1 cellular context compared by ENCODE assay signal in genomic region chr7:100483101-100483727, GRCh38.
A peak's percentile ranks its signal among the peaks of the same experiment; 100 is the strongest.
TF ChIP-seq lines count a peak whose summit lies in the region.

No MANE protein-coding gene starts in this region.

TF ChIP-seq in K562, 482 proteins besides CTCF, POLR2A, EP300 and RAD21 (continued from another document and continues in another):
- TF ChIP-seq, protein P1, sequence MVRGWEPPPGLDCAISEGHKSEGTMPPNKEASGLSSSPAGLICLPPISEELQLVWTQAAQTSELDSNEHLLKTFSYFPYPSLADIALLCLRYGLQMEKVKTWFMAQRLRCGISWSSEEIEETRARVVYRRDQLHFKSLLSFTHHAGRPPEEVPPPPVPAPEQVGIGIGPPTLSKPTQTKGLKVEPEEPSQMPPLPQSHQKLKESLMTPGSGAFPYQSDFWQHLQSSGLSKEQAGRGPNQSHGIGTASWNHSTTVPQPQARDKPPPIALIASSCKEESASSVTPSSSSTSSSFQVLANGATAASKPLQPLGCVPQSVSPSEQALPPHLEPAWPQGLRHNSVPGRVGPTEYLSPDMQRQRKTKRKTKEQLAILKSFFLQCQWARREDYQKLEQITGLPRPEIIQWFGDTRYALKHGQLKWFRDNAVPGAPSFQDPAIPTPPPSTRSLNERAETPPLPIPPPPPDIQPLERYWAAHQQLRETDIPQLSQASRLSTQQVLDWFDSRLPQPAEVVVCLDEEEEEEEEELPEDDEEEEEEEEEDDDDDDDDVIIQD (CRISPR knock-in tag; IDR thresholded peaks at IDR 0.05) = no peak
- TF ChIP-seq STAG1 (CRISPR knock-in tag; IDR thresholded peaks at IDR 0.05; ENCODE audit: borderline replicate concordance) (peak; percentile 27; the same call in 1 of the 2 replicates), FOSL1 (tag; conservative IDR thresholded peaks at IDR 0.05) (0 out of 2 replicates have a peak, but pooled peaks have one; percentile 41), ARID1B (IDR thresholded peaks at IDR 0.05) (peak; percentile 34; the same call in 1 of the 2 replicates), ZNF408 (CRISPR knock-in tag; IDR thresholded peaks at IDR 0.05; ENCODE audit: low read depth) (no peak), KLF1 (tag; IDR thresholded peaks at IDR 0.05) (peak; percentile 74; the same call in 1 of the 2 replicates), NFIC (IDR thresholded peaks at IDR 0.05) (peak; percentile 35; the same call in 1 of the 2 replicates), HNRNPUL1 (IDR thresholded peaks at IDR 0.05; ENCODE audit: low read length) (no peak), GABPB2 (CRISPR knock-in tag; conservative IDR thresholded peaks at IDR 0.05) (no peak), SMC3 (conservative IDR thresholded peaks at IDR 0.05; ENCODE audit: insufficient read depth, low read depth, low read length) (peak; percentile 91), YBX1 (IDR thresholded peaks at IDR 0.05) (no peak), ZBTB17 (CRISPR knock-in tag; IDR thresholded peaks at IDR 0.05) (0 out of 2 replicates have a peak, but pooled peaks have one; percentile 61), RBM14 (IDR thresholded peaks at IDR 0.05; ENCODE audit: borderline replicate concordance, insufficient read depth, low read depth, low read length) (peak; percentile 80; the same call in 1 of the 2 replicates), ZNF778 (CRISPR knock-in tag; IDR thresholded peaks at IDR 0.05) (no peak), CBFB (CRISPR knock-in tag; IDR thresholded peaks at IDR 0.05) (no peak), ZNF696 (CRISPR knock-in tag; conservative IDR thresholded peaks at IDR 0.05) (no peak), ZNF785 (CRISPR knock-in tag; IDR thresholded peaks at IDR 0.05) (no peak), RCOR1 (IDR thresholded peaks at IDR 0.05; ENCODE audit: borderline replicate concordance in 1 of 2, low read depth in 2 of 2, low read length in 2 of 2) (peak in 1 of 2 experiments; percentile 75; a peak in 2 of 4 replicates), COPS2 (conservative IDR thresholded peaks at IDR 0.05) (no peak), RB1 (IDR thresholded peaks at IDR 0.05; ENCODE audit: low read depth) (peak; percentile 99), GATAD2B (IDR thresholded peaks at IDR 0.05; ENCODE audit: borderline replicate concordance) (peak; percentile 100), MYBL2 (IDR thresholded peaks at IDR 0.05; ENCODE audit: low read depth) (no peak), MYBL2 (CRISPR knock-in tag; IDR thresholded peaks at IDR 0.05; ENCODE audit: borderline replicate concordance) (no peak), L3MBTL2 (IDR thresholded peaks at IDR 0.05) (peak; percentile 64; the same call in 1 of the 2 replicates), SMAD4 (CRISPR knock-in tag; conservative IDR thresholded peaks at IDR 0.05) (peak; percentile 88), MYC (IDR thresholded peaks at IDR 0.05; ENCODE audit: low read depth, low read length) (peak; percentile 50), MYC (CRISPR knock-in tag; IDR thresholded peaks at IDR 0.05; ENCODE audit: borderline replicate concordance, low read depth) (no peak), ZC3H4 (CRISPR knock-in tag; IDR thresholded peaks at IDR 0.05; ENCODE audit: borderline replicate concordance) (no peak), RNF2 (IDR thresholded peaks at IDR 0.05) (no peak), CSDE1 (IDR thresholded peaks at IDR 0.05) (no peak), MTA1 (IDR thresholded peaks at IDR 0.05; ENCODE audit: borderline replicate concordance) (0 out of 2 replicates have a peak, but pooled peaks have one; percentile 52), ZC3H11A (IDR thresholded peaks at IDR 0.05; ENCODE audit: low read depth, low read length) (no peak), KDM2B (CRISPR knock-in tag; IDR thresholded peaks at IDR 0.05) (peak; percentile 85; the same call in 1 of the 2 replicates), E2F4 (CRISPR knock-in tag; IDR thresholded peaks at IDR 0.05; ENCODE audit: low read depth) (no peak), MCM2 (IDR thresholded peaks at IDR 0.05; ENCODE audit: low read depth) (no peak), MXI1 (IDR thresholded peaks at IDR 0.05; ENCODE audit: low read depth, low read length) (no peak), CUX1 (CRISPR knock-in tag; IDR thresholded peaks at IDR 0.05) (no peak), NEUROD1 (IDR thresholded peaks at IDR 0.05; ENCODE audit: borderline replicate concordance, low read depth, low read length, partially characterized antibody) (peak; percentile 18), ZNF699 (CRISPR knock-in tag; IDR thresholded peaks at IDR 0.05; ENCODE audit: insufficient replicate concordance) (no peak), FOXM1 (IDR thresholded peaks at IDR 0.05; ENCODE audit: low read depth) (no peak), FOXM1 (CRISPR knock-in tag; IDR thresholded peaks at IDR 0.05; ENCODE audit: low read depth) (0 out of 2 replicates have a peak, but pooled peaks have one; percentile 63)
- TF ChIP-seq, protein P2, sequence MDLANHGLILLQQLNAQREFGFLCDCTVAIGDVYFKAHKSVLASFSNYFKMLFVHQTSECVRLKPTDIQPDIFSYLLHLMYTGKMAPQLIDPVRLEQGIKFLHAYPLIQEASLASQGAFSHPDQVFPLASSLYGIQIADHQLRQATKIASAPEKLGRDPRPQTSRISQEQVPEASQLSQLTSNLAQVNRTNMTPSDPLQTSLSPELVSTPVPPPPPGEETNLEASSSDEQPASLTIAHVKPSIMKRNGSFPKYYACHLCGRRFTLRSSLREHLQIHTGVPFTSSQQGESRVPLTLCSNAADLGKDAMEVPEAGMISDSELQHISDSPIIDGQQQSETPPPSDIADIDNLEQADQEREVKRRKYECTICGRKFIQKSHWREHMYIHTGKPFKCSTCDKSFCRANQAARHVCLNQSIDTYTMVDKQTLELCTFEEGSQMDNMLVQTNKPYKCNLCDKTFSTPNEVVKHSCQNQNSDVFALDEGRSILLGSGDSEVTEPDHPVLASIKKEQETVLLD (IDR thresholded peaks at IDR 0.05) = no peak
- TF ChIP-seq, protein P3, sequence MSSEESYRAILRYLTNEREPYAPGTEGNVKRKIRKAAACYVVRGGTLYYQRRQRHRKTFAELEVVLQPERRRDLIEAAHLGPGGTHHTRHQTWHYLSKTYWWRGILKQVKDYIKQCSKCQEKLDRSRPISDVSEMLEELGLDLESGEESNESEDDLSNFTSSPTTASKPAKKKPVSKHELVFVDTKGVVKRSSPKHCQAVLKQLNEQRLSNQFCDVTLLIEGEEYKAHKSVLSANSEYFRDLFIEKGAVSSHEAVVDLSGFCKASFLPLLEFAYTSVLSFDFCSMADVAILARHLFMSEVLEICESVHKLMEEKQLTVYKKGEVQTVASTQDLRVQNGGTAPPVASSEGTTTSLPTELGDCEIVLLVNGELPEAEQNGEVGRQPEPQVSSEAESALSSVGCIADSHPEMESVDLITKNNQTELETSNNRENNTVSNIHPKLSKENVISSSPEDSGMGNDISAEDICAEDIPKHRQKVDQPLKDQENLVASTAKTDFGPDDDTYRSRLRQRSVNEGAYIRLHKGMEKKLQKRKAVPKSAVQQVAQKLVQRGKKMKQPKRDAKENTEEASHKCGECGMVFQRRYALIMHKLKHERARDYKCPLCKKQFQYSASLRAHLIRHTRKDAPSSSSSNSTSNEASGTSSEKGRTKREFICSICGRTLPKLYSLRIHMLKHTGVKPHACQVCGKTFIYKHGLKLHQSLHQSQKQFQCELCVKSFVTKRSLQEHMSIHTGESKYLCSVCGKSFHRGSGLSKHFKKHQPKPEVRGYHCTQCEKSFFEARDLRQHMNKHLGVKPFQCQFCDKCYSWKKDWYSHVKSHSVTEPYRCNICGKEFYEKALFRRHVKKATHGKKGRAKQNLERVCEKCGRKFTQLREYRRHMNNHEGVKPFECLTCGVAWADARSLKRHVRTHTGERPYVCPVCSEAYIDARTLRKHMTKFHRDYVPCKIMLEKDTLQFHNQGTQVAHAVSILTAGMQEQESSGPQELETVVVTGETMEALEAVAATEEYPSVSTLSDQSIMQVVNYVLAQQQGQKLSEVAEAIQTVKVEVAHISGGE (CRISPR knock-in tag; IDR thresholded peaks at IDR 0.05) = peak in 1 of 3 experiments; percentile 84; a peak in 2 of 6 replicates
- TF ChIP-seq, protein P4, sequence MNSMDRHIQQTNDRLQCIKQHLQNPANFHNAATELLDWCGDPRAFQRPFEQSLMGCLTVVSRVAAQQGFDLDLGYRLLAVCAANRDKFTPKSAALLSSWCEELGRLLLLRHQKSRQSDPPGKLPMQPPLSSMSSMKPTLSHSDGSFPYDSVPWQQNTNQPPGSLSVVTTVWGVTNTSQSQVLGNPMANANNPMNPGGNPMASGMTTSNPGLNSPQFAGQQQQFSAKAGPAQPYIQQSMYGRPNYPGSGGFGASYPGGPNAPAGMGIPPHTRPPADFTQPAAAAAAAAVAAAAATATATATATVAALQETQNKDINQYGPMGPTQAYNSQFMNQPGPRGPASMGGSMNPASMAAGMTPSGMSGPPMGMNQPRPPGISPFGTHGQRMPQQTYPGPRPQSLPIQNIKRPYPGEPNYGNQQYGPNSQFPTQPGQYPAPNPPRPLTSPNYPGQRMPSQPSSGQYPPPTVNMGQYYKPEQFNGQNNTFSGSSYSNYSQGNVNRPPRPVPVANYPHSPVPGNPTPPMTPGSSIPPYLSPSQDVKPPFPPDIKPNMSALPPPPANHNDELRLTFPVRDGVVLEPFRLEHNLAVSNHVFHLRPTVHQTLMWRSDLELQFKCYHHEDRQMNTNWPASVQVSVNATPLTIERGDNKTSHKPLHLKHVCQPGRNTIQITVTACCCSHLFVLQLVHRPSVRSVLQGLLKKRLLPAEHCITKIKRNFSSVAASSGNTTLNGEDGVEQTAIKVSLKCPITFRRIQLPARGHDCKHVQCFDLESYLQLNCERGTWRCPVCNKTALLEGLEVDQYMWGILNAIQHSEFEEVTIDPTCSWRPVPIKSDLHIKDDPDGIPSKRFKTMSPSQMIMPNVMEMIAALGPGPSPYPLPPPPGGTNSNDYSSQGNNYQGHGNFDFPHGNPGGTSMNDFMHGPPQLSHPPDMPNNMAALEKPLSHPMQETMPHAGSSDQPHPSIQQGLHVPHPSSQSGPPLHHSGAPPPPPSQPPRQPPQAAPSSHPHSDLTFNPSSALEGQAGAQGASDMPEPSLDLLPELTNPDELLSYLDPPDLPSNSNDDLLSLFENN (IDR thresholded peaks at IDR 0.05; ENCODE audit: low read depth in 2 of 2, low read length in 2 of 2) = no peak
- TF ChIP-seq, protein P5, sequence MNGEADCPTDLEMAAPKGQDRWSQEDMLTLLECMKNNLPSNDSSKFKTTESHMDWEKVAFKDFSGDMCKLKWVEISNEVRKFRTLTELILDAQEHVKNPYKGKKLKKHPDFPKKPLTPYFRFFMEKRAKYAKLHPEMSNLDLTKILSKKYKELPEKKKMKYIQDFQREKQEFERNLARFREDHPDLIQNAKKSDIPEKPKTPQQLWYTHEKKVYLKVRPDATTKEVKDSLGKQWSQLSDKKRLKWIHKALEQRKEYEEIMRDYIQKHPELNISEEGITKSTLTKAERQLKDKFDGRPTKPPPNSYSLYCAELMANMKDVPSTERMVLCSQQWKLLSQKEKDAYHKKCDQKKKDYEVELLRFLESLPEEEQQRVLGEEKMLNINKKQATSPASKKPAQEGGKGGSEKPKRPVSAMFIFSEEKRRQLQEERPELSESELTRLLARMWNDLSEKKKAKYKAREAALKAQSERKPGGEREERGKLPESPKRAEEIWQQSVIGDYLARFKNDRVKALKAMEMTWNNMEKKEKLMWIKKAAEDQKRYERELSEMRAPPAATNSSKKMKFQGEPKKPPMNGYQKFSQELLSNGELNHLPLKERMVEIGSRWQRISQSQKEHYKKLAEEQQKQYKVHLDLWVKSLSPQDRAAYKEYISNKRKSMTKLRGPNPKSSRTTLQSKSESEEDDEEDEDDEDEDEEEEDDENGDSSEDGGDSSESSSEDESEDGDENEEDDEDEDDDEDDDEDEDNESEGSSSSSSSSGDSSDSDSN (IDR thresholded peaks at IDR 0.05; ENCODE audit: borderline replicate concordance in 1 of 2, low read depth in 2 of 2, low read length in 2 of 2) = peak; percentile 69 to 90; a peak in 3 of 4 replicates
